8 cellular contexts compared by ENCODE assay signal in the genomic region with DNA sequence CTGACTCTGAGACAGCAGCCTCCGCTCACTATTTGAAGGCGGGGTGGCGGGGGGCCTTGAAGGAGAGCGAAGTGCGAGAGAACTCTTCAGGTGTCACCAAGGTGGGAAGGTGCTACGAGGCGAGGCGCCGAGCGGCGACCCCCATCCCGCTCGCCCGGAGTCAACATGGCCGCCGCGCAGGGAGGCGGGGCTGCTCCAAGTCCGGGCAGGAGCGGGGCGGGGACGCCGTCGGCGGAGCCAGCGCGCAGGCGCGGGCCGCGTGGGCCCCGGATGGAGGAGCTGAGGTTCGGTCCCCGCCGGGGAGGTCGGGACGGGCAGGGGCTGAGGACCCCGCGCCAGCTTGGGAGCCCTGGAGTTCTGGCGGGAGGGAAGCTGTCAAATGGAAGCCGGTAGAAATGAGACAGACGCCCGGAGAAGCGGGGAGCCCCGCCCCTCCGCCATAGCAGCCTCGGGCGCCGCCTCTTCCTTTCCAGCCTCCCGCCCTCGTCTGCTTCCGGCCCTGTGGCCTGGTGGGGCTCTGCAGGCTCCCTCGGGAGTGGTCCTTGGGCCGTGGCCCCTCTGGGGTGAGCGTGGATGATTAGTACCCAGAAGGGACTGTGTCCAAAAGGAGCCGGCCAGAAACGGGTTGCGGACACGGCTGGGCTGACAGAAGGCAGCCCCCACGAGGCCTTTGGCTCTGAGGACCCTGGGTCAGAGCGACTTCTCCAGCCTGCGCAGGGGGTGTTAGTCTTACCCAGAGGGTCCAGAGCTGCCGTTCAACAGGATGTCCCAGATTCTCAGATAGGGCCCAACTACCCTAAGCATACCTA.
DNase-seq lines count a peak whose midpoint lies in the region; ATAC-seq and TF ChIP-seq lines count a peak whose summit lies in the region.

Gene PIGV, plus strand, starts transcription at position 245 of the 809 bp plus-strand sequence. CDS start 2,866 bp downstream, outside the sequence.

- TF ChIP-seq CTCF in AG09319 (IDR thresholded peaks at IDR 0.05; ENCODE audit: low read depth, low read length), result no peak

- peak; percentile 61 for DNase-seq in AG09319 (ENCODE audit: extremely low read depth, low read depth)
- DNase-seq in NCI-H446 treated with DMSO at 0.1 percent for 48 hours (lab: John Stamatoyannopoulos, UW), result peak; percentile 75
- peak; percentile 92 for DNase-seq in activated CD4-positive, CD25-positive, alpha-beta regulatory T cell treated with anti-CD3 and anti-CD28 coated beads, Interleukin-2, amount 50 U/mL, for 72 hours
- peak; percentile 85 for DNase-seq in cerebellar cortex (ENCODE audit: low spot score)
- peak; percentile 87 for DNase-seq in kidney tubule cell (ENCODE audit: low spot score)
- DNase-seq in stimulated activated CD4-positive, alpha-beta T cell treated with anti-CD3 and anti-CD28 coated beads, Interleukin-1b, Interleukin-23, amount 100 ng/mL, for 24 hours (ENCODE audit: low read depth in 4 of 4, low spot score in 1 of 4), result peak; percentile 76 to 83 (median 78)

- ATAC-seq in GM19023 (IDR thresholded peaks at IDR 0.05; ENCODE audit: unreplicated experiment) (peak; percentile 70), HG03196 (IDR thresholded peaks at IDR 0.05; ENCODE audit: unreplicated experiment) (peak; percentile 55)

Comparison
In these comparisons a context has a peak if more than half of its experiments do, and no peak if none do; other contexts are left out.
1. Peak in every context shown above with its lines: DNase-seq and ATAC-seq.